ENCODE assay signal across 11 cellular contexts in the genomic region with DNA sequence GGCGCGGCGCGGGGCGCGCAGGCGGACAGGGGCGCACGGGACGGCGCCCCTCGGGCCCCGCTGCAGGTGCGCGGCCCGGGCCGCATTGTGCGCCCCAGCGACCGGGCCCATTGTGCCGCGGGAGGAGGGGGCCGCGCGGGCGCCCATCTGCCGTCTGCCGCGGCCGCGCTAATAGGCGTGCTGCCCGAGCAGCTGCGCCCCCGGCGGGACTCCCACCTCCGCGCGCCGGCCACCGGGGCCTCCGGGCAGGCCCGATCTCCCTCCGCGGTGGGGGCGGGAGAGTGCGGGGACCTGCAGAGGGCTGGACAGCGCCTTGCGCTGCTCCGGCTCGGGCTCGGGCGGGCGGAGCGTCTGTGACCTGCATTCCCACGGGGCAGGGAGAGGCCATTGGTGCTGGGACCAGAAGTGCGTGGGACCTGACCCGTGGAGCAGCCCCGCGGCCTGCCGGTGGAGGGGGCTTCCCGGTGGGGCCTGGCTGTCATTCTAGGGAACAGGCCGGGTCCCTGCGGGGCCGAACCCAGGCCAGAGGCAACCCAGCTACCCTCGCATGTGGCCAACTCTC. TPM values are rescaled to one million over a fixed set of nuclear protein-coding genes. Genes with fewer than 3 reads are reported as not detected.
DNase-seq lines count a peak whose midpoint lies in the region; ATAC-seq and TF ChIP-seq lines count a peak whose summit lies in the region.
"Had no signal": no experiment of that assay in that cellular context is flagged by ENCODE, and none has a peak within 500 bp of the region (broad histone marks: within the 10 kb centered on the region; RNA-seq: fewer than 3 reads in every experiment).

No MANE protein-coding gene starts in this region.

- H3F3A ChIP-seq in MM.1S (ENCODE audit: insufficient read depth, low read length), result no peaks in the 10 kb centered on the region

- WGBS in hepatocyte (ENCODE audit: low lambda C conversion rate, missing lambda C conversion rate), result 4% methylated on average over 53 of the region's 66 CpGs

- no peak overlapping the region for H3K27ac Mint-ChIP-seq in T-cell

- H3K4me3 Mint-ChIP-seq in T-cell, result peak overlapping the region in 2 of 3 donors; percentile 49 to 51

- POLR2A ChIA-PET in T-cell (lab: Charles Lee) (no interaction called here), GM10248 (lab: Yijun Ruan, JAX) (no interaction called here)

- no peak for TF ChIP-seq CTCF in hepatocyte (IDR thresholded peaks at IDR 0.05; ENCODE audit: poor library complexity)
- TF ChIP-seq CTCF in MM.1S (IDR thresholded peaks at IDR 0.05; ENCODE audit: low read length), result no peak
- TF ChIP-seq CTCF in GM10248 (IDR thresholded peaks at IDR 0.05; ENCODE audit: control extremely low read depth, extremely low read depth, low read depth, missing control alignments), result no peak

- DNase-seq in DMS 273 (lab: John Stamatoyannopoulos, UW; ENCODE audit: unreplicated experiment) (peak; percentile 64), DMS 273 treated with DMSO at 0.1 percent for 48 hours (lab: John Stamatoyannopoulos, UW) (no peak), T-cell (no peak), hepatocyte (ENCODE audit: low spot score) (peak; percentile 71), putamen (ENCODE audit: low spot score) (peak; percentile 48), activated gamma-delta T cell treated with Interleukin-2 at 50 U/mL for 16 hours (no peak), MM.1S (no peak), GM10248 (ENCODE audit: extremely low spot score) (no peak)
- DNase-seq: NCI-H1694, upper lobe of right lung had no signal

- H3K4me3 ChIP-seq in hepatocyte, result no peak overlapping the region
- H3K4me3 ChIP-seq in MM.1S (ENCODE audit: low read length), result no peak overlapping the region
- H3K4me3 ChIP-seq: upper lobe of right lung had no signal

- peaks cover 2% of the 10 kb centered on the region for H3K79me2 ChIP-seq in hepatocyte
- H3K79me2 ChIP-seq in MM.1S (ENCODE audit: low read length), result no peaks in the 10 kb centered on the region

- H3K9ac ChIP-seq in MM.1S (ENCODE audit: low read length), result no peak overlapping the region

- H3K4me2 ChIP-seq in hepatocyte, result peak overlapping the region; percentile 80
- H3K4me2 ChIP-seq in MM.1S (ENCODE audit: low read depth, low read length), result no peak overlapping the region

- peaks cover 25 to 26% of the 10 kb centered on the region in 2 donors for H3K27me3 Mint-ChIP-seq in T-cell

- H3K9me2 ChIP-seq in hepatocyte (replicated peaks; ENCODE audit: insufficient read depth) (no peaks in the 10 kb centered on the region), MM.1S (replicated peaks; ENCODE audit: insufficient read depth, low read length) (no peaks in the 10 kb centered on the region)

- H2AFZ ChIP-seq in hepatocyte, result no peak overlapping the region
- H2AFZ ChIP-seq in MM.1S (ENCODE audit: low read length), result no peak overlapping the region

- H3K4me1 ChIP-seq in hepatocyte (ENCODE audit: insufficient read depth) (peaks cover 7% of the 10 kb centered on the region), MM.1S (ENCODE audit: low read length) (no peaks in the 10 kb centered on the region)

- H3K4me1 Mint-ChIP-seq in T-cell, result peaks cover 7 to 14% (median 9%) of the 10 kb centered on the region in 3 donors

- H3K9me3 Mint-ChIP-seq in T-cell, result no peaks in the 10 kb centered on the region

- H3K27me3 ChIP-seq in hepatocyte, result peaks cover 18% of the 10 kb centered on the region
- peaks cover 57% of the 10 kb centered on the region for H3K27me3 ChIP-seq in MM.1S (replicated peaks; ENCODE audit: insufficient read depth, low read length)

- no peaks in the 10 kb centered on the region for H3K36me3 ChIP-seq in hepatocyte (replicated peaks; ENCODE audit: insufficient read depth, low read depth)
- H3K36me3 ChIP-seq in MM.1S (replicated peaks; ENCODE audit: insufficient read depth, low read length), result no peaks in the 10 kb centered on the region
- H3K36me3 ChIP-seq: upper lobe of right lung had no signal

- H3K27ac ChIP-seq in hepatocyte (no peak overlapping the region), MM.1S (ENCODE audit: low read length) (no peak overlapping the region)
- H3K27ac ChIP-seq: 22Rv1, upper lobe of right lung had no signal

- H3K9me3 ChIP-seq in hepatocyte (ENCODE audit: low read depth) (no peaks in the 10 kb centered on the region), MM.1S (replicated peaks; ENCODE audit: insufficient read depth, low read length) (no peaks in the 10 kb centered on the region)
- H3K9me3 ChIP-seq: upper lobe of right lung had no signal

- H4K20me1 ChIP-seq in hepatocyte (ENCODE audit: insufficient read depth, poor library complexity, severe bottlenecking) (no peaks in the 10 kb centered on the region), MM.1S (ENCODE audit: insufficient read depth, low read length) (no peaks in the 10 kb centered on the region)

- peaks cover 2% of the 10 kb centered on the region for H3K36me3 Mint-ChIP-seq in T-cell

- ATAC-seq in T-cell (replicated peaks in 1 of 4), result no peak
- ATAC-seq: upper lobe of right lung had no signal

- CTCF ChIA-PET in T-cell (lab: Charles Lee), result no interaction called here
- CTCF ChIA-PET in GM10248 (lab: Yijun Ruan, JAX), result no interaction called here

RNA-seq across cellular contexts. Expression of gene BRSK2, which starts 0.9 kb away (rescaled TPM):
- total RNA-seq in T-cell (1 to 10 TPM in 2 of 5 donors, under 1 TPM in 3; 0.54 to 1.5 (median 0.95) TPM), hepatocyte (4.7 and 6.8 TPM in 2 replicates)
- 13.6 and 15.1 TPM in 2 replicates for polyA plus RNA-seq in hepatocyte

Comparison
In these comparisons a context has a peak if more than half of its experiments do, and no peak if none do; other contexts are left out.
1. DNase-seq: peak in DMS 273 (single experiment), hepatocyte (single experiment) and putamen (single experiment); none in DMS 273 treated with DMSO at 0.1 percent for 48 hours (single experiment), T-cell (0 of 34), activated gamma-delta T cell treated with Interleukin-2 at 50 U/mL for 16 hours (single experiment), MM.1S (single experiment) and GM10248 (single experiment).